Comparison of ENCODE assay signal across 1 cellular context in the genomic region with DNA sequence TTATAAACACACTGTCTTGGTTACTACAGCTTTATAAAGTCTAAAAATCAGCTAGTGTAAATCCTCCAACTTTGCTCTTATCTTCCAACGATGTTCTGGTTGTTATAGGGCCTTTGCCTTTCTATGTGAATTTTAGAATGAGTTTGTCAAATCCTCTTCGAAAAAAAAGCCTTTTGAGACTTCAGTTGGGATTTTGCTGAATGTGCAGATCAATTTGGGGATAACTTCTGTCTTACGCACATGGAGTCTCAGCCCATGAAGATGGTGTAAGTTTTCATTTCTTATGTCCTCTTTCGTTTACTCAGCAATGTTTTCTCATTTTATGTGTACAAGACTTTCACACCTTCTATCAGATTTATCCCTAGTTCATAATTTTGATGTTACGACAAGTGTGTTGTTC.
A peak's percentile ranks its signal among the peaks of the same experiment; 100 is the strongest.
TF ChIP-seq lines count a peak whose summit lies in the region.

No MANE protein-coding gene starts in this region.

TF ChIP-seq in K562, 482 proteins besides CTCF, POLR2A, EP300 and RAD21 (continued from another document):
- TF ChIP-seq, protein P1, sequence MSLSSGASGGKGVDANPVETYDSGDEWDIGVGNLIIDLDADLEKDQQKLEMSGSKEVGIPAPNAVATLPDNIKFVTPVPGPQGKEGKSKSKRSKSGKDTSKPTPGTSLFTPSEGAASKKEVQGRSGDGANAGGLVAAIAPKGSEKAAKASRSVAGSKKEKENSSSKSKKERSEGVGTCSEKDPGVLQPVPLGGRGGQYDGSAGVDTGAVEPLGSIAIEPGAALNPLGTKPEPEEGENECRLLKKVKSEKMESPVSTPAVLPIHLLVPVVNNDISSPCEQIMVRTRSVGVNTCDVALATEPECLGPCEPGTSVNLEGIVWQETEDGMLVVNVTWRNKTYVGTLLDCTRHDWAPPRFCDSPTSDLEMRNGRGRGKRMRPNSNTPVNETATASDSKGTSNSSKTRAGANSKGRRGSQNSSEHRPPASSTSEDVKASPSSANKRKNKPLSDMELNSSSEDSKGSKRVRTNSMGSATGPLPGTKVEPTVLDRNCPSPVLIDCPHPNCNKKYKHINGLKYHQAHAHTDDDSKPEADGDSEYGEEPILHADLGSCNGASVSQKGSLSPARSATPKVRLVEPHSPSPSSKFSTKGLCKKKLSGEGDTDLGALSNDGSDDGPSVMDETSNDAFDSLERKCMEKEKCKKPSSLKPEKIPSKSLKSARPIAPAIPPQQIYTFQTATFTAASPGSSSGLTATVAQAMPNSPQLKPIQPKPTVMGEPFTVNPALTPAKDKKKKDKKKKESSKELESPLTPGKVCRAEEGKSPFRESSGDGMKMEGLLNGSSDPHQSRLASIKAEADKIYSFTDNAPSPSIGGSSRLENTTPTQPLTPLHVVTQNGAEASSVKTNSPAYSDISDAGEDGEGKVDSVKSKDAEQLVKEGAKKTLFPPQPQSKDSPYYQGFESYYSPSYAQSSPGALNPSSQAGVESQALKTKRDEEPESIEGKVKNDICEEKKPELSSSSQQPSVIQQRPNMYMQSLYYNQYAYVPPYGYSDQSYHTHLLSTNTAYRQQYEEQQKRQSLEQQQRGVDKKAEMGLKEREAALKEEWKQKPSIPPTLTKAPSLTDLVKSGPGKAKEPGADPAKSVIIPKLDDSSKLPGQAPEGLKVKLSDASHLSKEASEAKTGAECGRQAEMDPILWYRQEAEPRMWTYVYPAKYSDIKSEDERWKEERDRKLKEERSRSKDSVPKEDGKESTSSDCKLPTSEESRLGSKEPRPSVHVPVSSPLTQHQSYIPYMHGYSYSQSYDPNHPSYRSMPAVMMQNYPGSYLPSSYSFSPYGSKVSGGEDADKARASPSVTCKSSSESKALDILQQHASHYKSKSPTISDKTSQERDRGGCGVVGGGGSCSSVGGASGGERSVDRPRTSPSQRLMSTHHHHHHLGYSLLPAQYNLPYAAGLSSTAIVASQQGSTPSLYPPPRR (CRISPR knock-in tag; IDR thresholded peaks at IDR 0.05; ENCODE audit: borderline replicate concordance) = no peak
- TF ChIP-seq BDP1 (IDR thresholded peaks at IDR 0.05; ENCODE audit: insufficient read depth, insufficient read length) (no peak), CBX2 (IDR thresholded peaks at IDR 0.05; ENCODE audit: insufficient read depth, low read length, poor library complexity, severe bottlenecking) (peak; percentile 84), KAT7 (CRISPR knock-in tag; IDR thresholded peaks at IDR 0.05; ENCODE audit: borderline replicate concordance) (no peak), C11orf30 (IDR thresholded peaks at IDR 0.05; ENCODE audit: low read depth) (peak; percentile 70), MAFK (IDR thresholded peaks at IDR 0.05; ENCODE audit: low read length) (peak; percentile 21; the same call in 1 of the 2 replicates), MAFG (tag; conservative IDR thresholded peaks at IDR 0.05) (peak; percentile 48; the same call in 1 of the 2 replicates), ZFP36 (IDR thresholded peaks at IDR 0.05; ENCODE audit: low read depth, low read length, partially characterized antibody) (peak; percentile 3), RNF2 (IDR thresholded peaks at IDR 0.05) (no peak), MAFF (IDR thresholded peaks at IDR 0.05; ENCODE audit: low read length) (peak; percentile 72)
